Comparison of ENCODE assay signal across 12 cellular contexts in the genomic region with DNA sequence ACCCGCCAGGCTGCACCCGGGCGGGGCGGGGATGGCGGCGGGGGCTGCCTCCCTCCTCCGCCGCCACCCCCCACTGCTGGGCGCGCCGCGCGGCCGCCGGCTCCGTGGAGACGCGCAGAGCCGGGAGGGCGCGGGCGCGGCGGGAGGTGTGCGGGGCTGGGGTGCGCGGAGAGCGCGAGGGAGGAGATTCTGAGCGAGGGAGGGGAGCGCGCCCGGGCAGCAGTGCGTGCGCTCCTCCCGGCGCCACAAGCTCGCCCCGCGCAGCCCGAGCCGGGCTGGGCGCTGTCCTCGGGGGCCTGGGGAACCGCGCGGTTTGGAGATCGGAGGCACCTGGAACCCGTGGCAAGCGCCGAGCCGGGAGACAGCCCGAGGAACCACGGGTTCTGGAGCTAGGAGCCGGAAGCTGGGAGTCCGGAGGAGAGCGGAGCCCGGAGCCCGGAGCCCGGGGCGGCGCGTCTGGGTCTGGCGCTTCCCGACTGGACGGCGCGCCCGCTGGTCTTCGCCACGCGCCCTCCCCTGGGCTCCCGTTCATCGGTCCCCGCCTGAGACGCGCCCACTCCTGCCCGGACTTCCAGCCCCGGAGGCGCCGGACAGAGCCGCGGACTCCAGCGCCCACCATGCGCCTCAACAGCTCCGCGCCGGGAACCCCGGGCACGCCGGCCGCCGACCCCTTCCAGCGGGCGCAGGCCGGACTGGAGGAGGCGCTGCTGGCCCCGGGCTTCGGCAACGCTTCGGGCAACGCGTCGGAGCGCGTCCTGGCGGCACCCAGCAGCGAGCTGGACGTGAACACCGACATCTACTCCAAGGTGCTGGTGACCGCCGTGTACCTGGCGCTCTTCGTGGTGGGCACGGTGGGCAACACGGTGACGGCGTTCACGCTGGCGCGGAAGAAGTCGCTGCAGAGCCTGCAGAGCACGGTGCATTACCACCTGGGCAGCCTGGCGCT. TPM values are rescaled to one million over a fixed set of nuclear protein-coding genes. Genes with fewer than 3 reads are reported as not detected.
DNase-seq lines count a peak whose midpoint lies in the region; ATAC-seq, FAIRE-seq and TF ChIP-seq lines count a peak whose summit lies in the region.
"Had no signal": no experiment of that assay in that cellular context is flagged by ENCODE, and none has a peak within 500 bp of the region (broad histone marks: within the 10 kb centered on the region; RNA-seq: fewer than 3 reads in every experiment).

A gene (plus strand): TSS at position 246 of the 946 bp plus-strand sequence. CDS start 372 bp downstream, at position 618.

- H3K79me2 ChIP-seq in K562 (ENCODE audit: control insufficient read depth, insufficient read depth, low read length) = no peaks in the 10 kb centered on the region

- WGBS in K562 (ENCODE audit: insufficient coverage, low coverage, missing lambda C conversion rate) = 59% methylated on average over 45 of the region's 124 CpGs
- WGBS in small intestine, 3 donors = 10 to 18% (median 16%) methylated on average over 81 to 124 of the region's 124 CpGs

- H3K27me3 ChIP-seq in HL-60 (ENCODE audit: insufficient read depth, poor library complexity, severe bottlenecking) = no peaks in the 10 kb centered on the region
- H3K27me3 ChIP-seq in K562 (ENCODE audit: control insufficient read depth in 2 of 2, insufficient read depth in 2 of 2, low read length in 2 of 2) = peaks cover 36 to 63% of the 10 kb centered on the region in 2 experiments
- peaks cover 10 to 14% of the 10 kb centered on the region in 2 donors for H3K27me3 ChIP-seq in small intestine (ENCODE audit: control insufficient read depth in 2 of 2, insufficient read depth in 2 of 2, low read length in 2 of 2)

- no peaks in the 10 kb centered on the region for H3K9me1 ChIP-seq in K562 (ENCODE audit: control insufficient read depth, insufficient read depth, low read length)

- in situ Hi-C loops in K562 (cut with MboI) = no loop called here

- DNase-seq in CD1c-positive myeloid dendritic cell (ENCODE audit: extremely low spot score) = peak; percentile 3
- peak in 1 of 2 experiments; percentile 57 for DNase-seq in HL-60 (ENCODE audit: low read depth in 1 of 2, low spot score in 1 of 2)
- peak in 2 of 4 experiments; percentile 39 to 45 for DNase-seq in K562 (ENCODE audit: extremely low read depth in 1 of 4, low spot score in 3 of 4)
- peak; percentile 56 for DNase-seq in kidney
- no peak for DNase-seq in NCI-H446 (lab: John Stamatoyannopoulos, UW)
- no peak for DNase-seq in epidermal melanocyte (ENCODE audit: insufficient read length, low spot score)
- DNase-seq in small intestine = no peak
- DNase-seq: activated naive CD4-positive, alpha-beta T cell treated with anti-CD3 and anti-CD28 coated beads for 36 hours; esophagus squamous epithelium; NCI-H187; upper lobe of right lung had no signal

- TF ChIP-seq CTCF in HL-60 (IDR thresholded peaks at IDR 0.05; ENCODE audit: insufficient read depth, low read length) (no peak), K562 (IDR thresholded peaks at IDR 0.05 in 2 of 3, conservative IDR thresholded peaks at IDR 0.05 in 1 of 3; ENCODE audit: insufficient read depth in 2 of 3, low read depth in 1 of 3, low read length in 3 of 3) (no peak), kidney (IDR thresholded peaks at IDR 0.05; ENCODE audit: borderline replicate concordance, extremely low read depth, insufficient read depth) (no peak)

- TF ChIP-seq POLR2A in K562 (conservative IDR thresholded peaks at IDR 0.05) = no peak

- H3K9me3 ChIP-seq in K562 (replicated peaks; ENCODE audit: control insufficient read depth, insufficient read depth, low read depth, low read length) (no peaks in the 10 kb centered on the region), kidney (ENCODE audit: control insufficient read depth in 1 of 2, low read length in 2 of 2) (no peaks in the 10 kb centered on the region), small intestine (ENCODE audit: control insufficient read depth, low read depth) (no peaks in the 10 kb centered on the region)
- H3K9me3 ChIP-seq: esophagus squamous epithelium, upper lobe of right lung had no signal

- no peak within 1 kb of the TSS; a peak in 1 of 4 replicates for H3K9ac ChIP-seq in K562 (ENCODE audit: insufficient read depth in 1 of 2, low read depth in 2 of 2, low read length in 2 of 2)
- H3K9ac ChIP-seq in kidney (ENCODE audit: low read length in 2 of 2) = no peak within 1 kb of the TSS

- H2AFZ ChIP-seq in K562 (ENCODE audit: low read depth, low read length) = no peak within 1 kb of the TSS

- POLR2A ChIA-PET in K562 (lab: Yijun Ruan, JAX) = interaction anchor here (0.6 kb wide), 2 partner anchors 14 to 85 kb away, joined by 3 read pairs; no protein-coding TSS in a partner anchor

- no peaks in the 10 kb centered on the region for H4K20me1 ChIP-seq in K562 (replicated peaks; ENCODE audit: control insufficient read depth, insufficient read depth, low read length)

- peaks cover 14 to 60% of the 10 kb centered on the region in 2 experiments for H3K4me1 ChIP-seq in K562 (replicated peaks in 1 of 2; ENCODE audit: control insufficient read depth in 2 of 2, insufficient read depth in 2 of 2, low read length in 2 of 2)
- peaks cover 0 to 4% of the 10 kb centered on the region in 2 donors for H3K4me1 ChIP-seq in kidney (ENCODE audit: control insufficient read depth in 1 of 2, insufficient read depth in 1 of 2, low read depth in 1 of 2, low read length in 2 of 2)
- H3K4me1 ChIP-seq in small intestine (ENCODE audit: control insufficient read depth in 2 of 2, insufficient read depth in 1 of 2, low read depth in 1 of 2, low read length in 1 of 2) = no peaks in the 10 kb centered on the region

- H3K36me3 ChIP-seq in K562 (ENCODE audit: control insufficient read depth, insufficient read depth, low read length) (no peaks in the 10 kb centered on the region), kidney (ENCODE audit: control insufficient read depth in 1 of 2, insufficient read depth in 2 of 2, low read length in 2 of 2) (no peaks in the 10 kb centered on the region), small intestine (ENCODE audit: control insufficient read depth in 2 of 2, insufficient read depth in 2 of 2, low read length in 2 of 2) (no peaks in the 10 kb centered on the region)
- H3K36me3 ChIP-seq: esophagus squamous epithelium, upper lobe of right lung had no signal

- H3K4me2 ChIP-seq in K562 (ENCODE audit: insufficient read depth, low read length) = no peak within 1 kb of the TSS

- intact Hi-C loops in K562 (cut with micrococcal nuclease) = no loop called here
- intact Hi-C loops in kidney (cut with DNase I) = no loop called here

- H3K4me3 ChIP-seq in HL-60 (replicated peaks; ENCODE audit: insufficient read depth, low read length) (peak within 1 kb of the TSS; percentile 69), K562 (no peak within 1 kb of the TSS), kidney (ENCODE audit: low read length in 2 of 2) (no peak within 1 kb of the TSS), small intestine (ENCODE audit: low read depth in 1 of 2, low read length in 2 of 2) (no peak within 1 kb of the TSS)
- H3K4me3 ChIP-seq: upper lobe of right lung had no signal

- BruUV-seq in K562 (replicated peaks; lab: Mats Ljungman, UMichigan) = no TSS peak

- TF ChIP-seq EP300 in K562 (IDR thresholded peaks at IDR 0.05; ENCODE audit: low read length) = no peak

- ATAC-seq in K562 (no peak), GM18907 (IDR thresholded peaks at IDR 0.05; ENCODE audit: unreplicated experiment) (no peak)
- ATAC-seq: upper lobe of right lung had no signal

- FAIRE-seq in K562 (lab: Jason Lieb, UNC) = no peak
- no peak for FAIRE-seq in kidney (lab: Jason Lieb, UNC)
- no peak for FAIRE-seq in small intestine (lab: Jason Lieb, UNC)

- H3K27ac ChIP-seq in HL-60 (replicated peaks) (no peak within 1 kb of the TSS), K562 (ENCODE audit: extremely low read depth, low read depth, low read length) (no peak within 1 kb of the TSS), kidney (ENCODE audit: low read depth in 2 of 2, low read length in 2 of 2) (no peak within 1 kb of the TSS), small intestine (ENCODE audit: low read depth in 1 of 2, low read length in 1 of 2) (no peak within 1 kb of the TSS)
- H3K27ac ChIP-seq: esophagus squamous epithelium, upper lobe of right lung had no signal

- CTCF ChIA-PET in K562 (lab: Yijun Ruan, JAX; ENCODE audit: low intra/inter-chr PET ratio) = no interaction called here

- TF ChIP-seq RAD21 in K562 (CRISPR knock-in tag; conservative IDR thresholded peaks at IDR 0.05 in 1 of 2, IDR thresholded peaks at IDR 0.05 in 1 of 2) = no peak

TF ChIP-seq in K562, 482 proteins besides CTCF, POLR2A, EP300 and RAD21 (continues in another document):
- peak; percentile 61; the same call in 1 of the 2 replicates for TF ChIP-seq HNRNPL (IDR thresholded peaks at IDR 0.05; ENCODE audit: low read depth, low read length)
- no peak for TF ChIP-seq NFE2L1 (tag; IDR thresholded peaks at IDR 0.05; ENCODE audit: borderline replicate concordance, low read depth)
- TF ChIP-seq HDAC6 (IDR thresholded peaks at IDR 0.05; ENCODE audit: low read depth, low read length) = 0 out of 2 replicates have a peak, but pooled peaks have one; percentile 4
- TF ChIP-seq ZNF830 (CRISPR knock-in tag; IDR thresholded peaks at IDR 0.05) = no peak

RNA-seq across cellular contexts. Expression of the gene that starts here (rescaled TPM):
- 0.25 TPM in 1 of 2 replicates, not detected in the other for total RNA-seq in K562 (2011; cell fraction: chromatin; rRNA removed; ENCODE audit: low replicate concordance)
- total RNA-seq in K562 (2011; cell fraction: nucleolus; rRNA removed) = 0.17 TPM in 1 of 2 replicates, not detected in the other
- total RNA-seq in K562 (2011; cell fraction: nucleoplasm; rRNA removed) = 0.15 TPM in 2 replicates
- total RNA-seq in K562 (2014; rRNA removed) (0.41 TPM in 1 of 2 replicates, not detected in the other), K562 (2014; rRNA removed; fragmentation: Illumina TruSeq; extraction: Trizol) (0.04 TPM in 1 of 2 replicates, not detected in the other), K562 (2015; rRNA removed; fragmentation: Illumina TruSeq; extraction: Trizol) (0.14 and 0.15 TPM in 2 replicates), K562 (2021) (0.38 and 0.40 TPM in 2 replicates), kidney (0.09 TPM)
- polyA plus RNA-seq in K562 (2011; rRNA removed) (0.07 and 0.12 TPM in 2 replicates), K562 (2014; fragmentation: Illumina TruSeq; extraction: Trizol) (0.22 and 0.25 TPM in 2 replicates), K562 (2014; fragmentation: Nextera tagmentation; extraction: Ambion mirVana) (not detected), K562 (2014; rRNA removed) (0.04 and 0.12 TPM in 2 replicates), kidney (ENCODE audit: insufficient read depth, low read depth, low replicate concordance) (not detected), small intestine (1 to 10 TPM in 1 of 3 donors, not detected in 2; 1.2 TPM)
- 0.10 and 0.31 TPM in 2 replicates for polyA plus RNA-seq in K562 (2011; cell fraction: cytosol; rRNA removed)
- 0.13 and 0.24 TPM in 2 replicates for polyA plus RNA-seq in K562 (2011; cell fraction: nucleus; rRNA removed)
- polyA plus RNA-seq in K562 (2012) = 0.51 and 0.61 TPM in 2 replicates
- 0.06 and 0.07 TPM in 2 replicates for polyA minus RNA-seq in K562 (2011; rRNA and poly(A)+ RNA removed)
- polyA minus RNA-seq in K562 (2011; cell fraction: cytosol; rRNA and poly(A)+ RNA removed) = not detected in 2 replicates
- 0.13 TPM in 1 of 2 replicates, not detected in the other for polyA minus RNA-seq in K562 (2011; cell fraction: nucleus; rRNA and poly(A)+ RNA removed)
- total RNA-seq: activated naive CD4-positive, alpha-beta T cell treated with anti-CD3 and anti-CD28 coated beads for 36 hours had no signal

Comparison
In these comparisons a context has a peak if more than half of its experiments do, and no peak if none do; other contexts are left out.
1. Peak in DNase-seq in kidney; RNA of the gene not detected or under 1 TPM.